21 cellular contexts compared by ENCODE assay signal in the genomic region with DNA sequence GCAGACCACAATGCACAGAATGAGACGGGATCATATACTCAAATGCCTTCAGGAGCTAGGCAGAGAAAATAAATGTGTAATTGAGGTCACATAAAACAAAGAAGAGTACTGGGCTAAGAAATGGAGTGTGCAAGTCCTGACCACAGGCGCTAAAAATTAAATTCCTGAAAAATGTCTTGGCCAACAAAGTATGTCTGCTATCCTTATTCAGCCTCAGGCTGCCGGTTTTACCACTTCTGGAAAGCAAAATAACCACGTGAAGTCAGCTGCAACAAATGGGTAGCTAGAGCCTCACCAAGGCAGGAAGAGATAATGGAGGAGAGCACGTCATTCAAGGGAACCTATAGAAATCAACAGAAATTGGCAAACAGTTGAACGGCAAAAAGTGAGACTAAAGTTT. TPM values are rescaled to one million over a fixed set of nuclear protein-coding genes. Genes with fewer than 3 reads are reported as not detected.
DNase-seq lines count a peak whose midpoint lies in the region; ATAC-seq, FAIRE-seq and TF ChIP-seq lines count a peak whose summit lies in the region.
"Had no signal": no experiment of that assay in that cellular context is flagged by ENCODE, and none has a peak within 500 bp of the region (broad histone marks: within the 10 kb centered on the region; RNA-seq: fewer than 3 reads in every experiment).

No MANE protein-coding gene starts in this region.

- no peak overlapping the region for H2AK5ac ChIP-seq in mesenchymal stem cell (ENCODE audit: low read length, severe bottlenecking)

- DNase-seq in AG08395 (ENCODE audit: low spot score) (peak; percentile 63), GM23248 (peak; percentile 55), astrocyte (ENCODE audit: low read depth) (peak; percentile 92), mesenchymal stem cell (no peak), mesenteric fat pad (ENCODE audit: low spot score) (no peak), small intestine (no peak)
- no peak for DNase-seq in natural killer cell treated with Interleukin-12 subunit alpha and Interleukin-12 subunit beta and Interleukin-15 and Interleukin-18, amount 100 ng/mL, for 72 hours (ENCODE audit: low spot score)
- DNase-seq: activated CD8-positive, alpha-beta T cell treated with anti-CD3 and anti-CD28 coated beads, Interleukin-2, amount 10 ng/mL, durations not matched to agents 7 days and 5 days; endodermal cell; left ventricle myocardium superior; naive B cell; NCI-H1105; NCI-H82; stimulated activated CD4-positive, alpha-beta T cell treated with anti-CD3 and anti-CD28 coated beads, Interleukin-15, amount 100 ng/mL, for 24 hours; WERI-Rb-1 had no signal

- H3K9me2 ChIP-seq in GM23248 (ENCODE audit: insufficient read depth), result no peaks in the 10 kb centered on the region

- H4K20me1 ChIP-seq in GM23248 (ENCODE audit: insufficient read depth), result no peaks in the 10 kb centered on the region
- no peaks in the 10 kb centered on the region for H4K20me1 ChIP-seq in astrocyte (ENCODE audit: insufficient read depth, low read length)

- no peak for ATAC-seq in GM21737 (IDR thresholded peaks at IDR 0.05; ENCODE audit: unreplicated experiment)
- no peak for ATAC-seq in natural killer cell treated with Interleukin-12 subunit alpha and Interleukin-12 subunit beta and Interleukin-15 and Interleukin-18, amount 100 ng/mL, for 72 hours
- ATAC-seq: activated CD8-positive, alpha-beta T cell treated with anti-CD3 and anti-CD28 coated beads, Interleukin-2, amount 10 ng/mL, durations not matched to agents 7 days and 5 days; left ventricle myocardium superior had no signal

- H3K23ac ChIP-seq in mesenchymal stem cell (ENCODE audit: low read length in 2 of 2), result peak overlapping the region in 1 of 2 experiments; percentile 40

- in situ Hi-C loops in GM23248 (cut with MboI), result no loop called here

- H3K4me2 ChIP-seq in GM23248 (ENCODE audit: unreplicated experiment) (no peak overlapping the region), astrocyte (ENCODE audit: low read length) (no peak overlapping the region), mesenchymal stem cell (ENCODE audit: low read length, poor library complexity, severe bottlenecking) (no peak overlapping the region)

- H3K4me1 ChIP-seq in GM23248 (ENCODE audit: insufficient read depth) (peaks cover 32% of the 10 kb centered on the region), astrocyte (ENCODE audit: insufficient read depth, low read length) (peaks cover 11% of the 10 kb centered on the region), mesenchymal stem cell (ENCODE audit: control insufficient read depth, insufficient read depth, low read depth, low read length) (peaks cover 2% of the 10 kb centered on the region), small intestine (ENCODE audit: control insufficient read depth in 2 of 2, insufficient read depth in 1 of 2, low read depth in 1 of 2, low read length in 1 of 2) (no peaks in the 10 kb centered on the region)

- no peaks in the 10 kb centered on the region for H3K27me3 ChIP-seq in GM23248 (replicated peaks; ENCODE audit: insufficient read depth)
- H3K27me3 ChIP-seq in astrocyte (ENCODE audit: insufficient read depth, low read length), result no peaks in the 10 kb centered on the region
- no peaks in the 10 kb centered on the region for H3K27me3 ChIP-seq in mesenchymal stem cell (ENCODE audit: control insufficient read depth in 1 of 2, insufficient read depth in 1 of 2, low read length in 2 of 2)
- peaks cover 0 to 3% of the 10 kb centered on the region in 2 donors for H3K27me3 ChIP-seq in small intestine (ENCODE audit: control insufficient read depth in 2 of 2, insufficient read depth in 2 of 2, low read length in 2 of 2)

- H3K4me3 Mint-ChIP-seq in astrocyte (ENCODE audit: unreplicated experiment), result peak overlapping the region; percentile 36
- H3K4me3 Mint-ChIP-seq in natural killer cell treated with Interleukin-12 subunit alpha and Interleukin-12 subunit beta and Interleukin-15 and Interleukin-18, amount 100 ng/mL, for 72 hours, result no peak overlapping the region
- H3K4me3 Mint-ChIP-seq: activated CD8-positive, alpha-beta T cell treated with anti-CD3 and anti-CD28 coated beads, Interleukin-2, amount 10 ng/mL, durations not matched to agents 7 days and 5 days; central memory CD8-positive, alpha-beta T cell; endodermal cell; stimulated activated naive CD8-positive, alpha-beta T cell treated with anti-CD3 and anti-CD28 coated beads, Interleukin-15, Interleukin-2, amounts not matched to agents 100 ng/mL and 50 ng/mL, for 24 hours had no signal

- H3K9ac ChIP-seq in GM23248 (no peak overlapping the region), astrocyte (ENCODE audit: low read length) (no peak overlapping the region), mesenchymal stem cell (ENCODE audit: low read length) (no peak overlapping the region)

- H3K27ac Mint-ChIP-seq in astrocyte (ENCODE audit: unreplicated experiment), result no peak overlapping the region
- H3K27ac Mint-ChIP-seq in natural killer cell treated with Interleukin-12 subunit alpha and Interleukin-12 subunit beta and Interleukin-15 and Interleukin-18, amount 100 ng/mL, for 72 hours, result no peak overlapping the region
- H3K27ac Mint-ChIP-seq: activated CD8-positive, alpha-beta T cell treated with anti-CD3 and anti-CD28 coated beads, Interleukin-2, amount 10 ng/mL, durations not matched to agents 7 days and 5 days; endodermal cell; stimulated activated naive CD8-positive, alpha-beta T cell treated with anti-CD3 and anti-CD28 coated beads, Interleukin-15, Interleukin-2, amounts not matched to agents 100 ng/mL and 50 ng/mL, for 24 hours had no signal

- no peak for TF ChIP-seq CTCF in astrocyte (IDR thresholded peaks at IDR 0.05; ENCODE audit: insufficient read depth, low read depth, low read length)

- H3K79me2 ChIP-seq in GM23248 (ENCODE audit: insufficient read depth) (no peaks in the 10 kb centered on the region), astrocyte (ENCODE audit: insufficient read depth, low read length) (no peaks in the 10 kb centered on the region)

- FAIRE-seq in astrocyte (lab: Jason Lieb, UNC), result no peak
- no peak for FAIRE-seq in small intestine (lab: Jason Lieb, UNC)
- FAIRE-seq: frontal cortex, GM18507, urothelium cell line had no signal

- H3K79me1 ChIP-seq in mesenchymal stem cell (replicated peaks; ENCODE audit: low read length, poor library complexity, severe bottlenecking), result peaks cover 5% of the 10 kb centered on the region

- no peaks in the 10 kb centered on the region for H3K36me3 Mint-ChIP-seq in astrocyte (ENCODE audit: low read depth, unreplicated experiment)
- no peaks in the 10 kb centered on the region for H3K36me3 Mint-ChIP-seq in natural killer cell treated with Interleukin-12 subunit alpha and Interleukin-12 subunit beta and Interleukin-15 and Interleukin-18, amount 100 ng/mL, for 72 hours

- peaks cover 35% of the 10 kb centered on the region for H3F3A ChIP-seq in GM23248 (ENCODE audit: insufficient read depth)

- H3K9me3 ChIP-seq in GM23248 (ENCODE audit: low read depth) (no peaks in the 10 kb centered on the region), astrocyte (ENCODE audit: insufficient read depth, low read depth, low read length) (no peaks in the 10 kb centered on the region), mesenchymal stem cell (ENCODE audit: control insufficient read depth, low read length) (no peaks in the 10 kb centered on the region), small intestine (ENCODE audit: control insufficient read depth, low read depth) (no peaks in the 10 kb centered on the region)

- H3K4me1 Mint-ChIP-seq in astrocyte (ENCODE audit: low read depth, unreplicated experiment), result peaks cover 29% of the 10 kb centered on the region
- peaks cover 5 to 8% of the 10 kb centered on the region in 2 donors for H3K4me1 Mint-ChIP-seq in natural killer cell treated with Interleukin-12 subunit alpha and Interleukin-12 subunit beta and Interleukin-15 and Interleukin-18, amount 100 ng/mL, for 72 hours (ENCODE audit: low read depth in 2 of 2)

- no peak overlapping the region for H2BK5ac ChIP-seq in mesenchymal stem cell (ENCODE audit: low read depth, low read length, poor library complexity, severe bottlenecking)

- no peak overlapping the region for H4K91ac ChIP-seq in mesenchymal stem cell (ENCODE audit: low read length)

- no peaks in the 10 kb centered on the region for H3K36me3 ChIP-seq in GM23248 (ENCODE audit: low read depth)
- no peaks in the 10 kb centered on the region for H3K36me3 ChIP-seq in astrocyte (ENCODE audit: insufficient read depth, low read length)
- H3K36me3 ChIP-seq in mesenchymal stem cell (ENCODE audit: control insufficient read depth in 1 of 2, insufficient read depth in 2 of 2, low read depth in 1 of 2, low read length in 2 of 2), result peaks cover 0 to 9% of the 10 kb centered on the region in 2 experiments
- no peaks in the 10 kb centered on the region for H3K36me3 ChIP-seq in small intestine (ENCODE audit: control insufficient read depth in 2 of 2, insufficient read depth in 2 of 2, low read length in 2 of 2)
- H3K36me3 ChIP-seq: WERI-Rb-1 had no signal

- no peak overlapping the region for H2AFZ ChIP-seq in GM23248
- no peak overlapping the region for H2AFZ ChIP-seq in astrocyte (ENCODE audit: low read depth, low read length)
- no peak overlapping the region for H2AFZ ChIP-seq in mesenchymal stem cell (ENCODE audit: low read depth, low read length)

- no peak overlapping the region for H2BK12ac ChIP-seq in mesenchymal stem cell (ENCODE audit: low read length in 2 of 2)

- H3K9me3 Mint-ChIP-seq in astrocyte (ENCODE audit: unreplicated experiment), result no peaks in the 10 kb centered on the region
- no peaks in the 10 kb centered on the region for H3K9me3 Mint-ChIP-seq in natural killer cell treated with Interleukin-12 subunit alpha and Interleukin-12 subunit beta and Interleukin-15 and Interleukin-18, amount 100 ng/mL, for 72 hours
- H3K9me3 Mint-ChIP-seq: central memory CD8-positive, alpha-beta T cell; endodermal cell; stimulated activated naive CD8-positive, alpha-beta T cell treated with anti-CD3 and anti-CD28 coated beads, Interleukin-15, Interleukin-2, amounts not matched to agents 100 ng/mL and 50 ng/mL, for 24 hours had no signal

- no peak overlapping the region for H4K8ac ChIP-seq in mesenchymal stem cell (ENCODE audit: low read length)

- no peak overlapping the region for H3K14ac ChIP-seq in mesenchymal stem cell (ENCODE audit: low read length in 2 of 2)

- H2BK120ac ChIP-seq in mesenchymal stem cell (ENCODE audit: low read depth, low read length), result no peak overlapping the region

- no peak overlapping the region for H2BK15ac ChIP-seq in mesenchymal stem cell (ENCODE audit: low read depth, poor library complexity, severe bottlenecking)

- whole genome bisulfite sequencing in GM23248 (ENCODE audit: low coverage in 1 of 2, low lambda C conversion rate in 2 of 2, missing lambda C conversion rate in 2 of 2), 2 experiments, result 82 to 83% methylated on average over 6 of the region's 6 CpGs
- WGBS in mesenchymal stem cell, result 70% methylated on average over 6 of the region's 6 CpGs
- 80 to 87% (median 86%) methylated on average over 6 of the region's 6 CpGs for WGBS in small intestine, 3 donors

- no peaks in the 10 kb centered on the region for H3K27me3 Mint-ChIP-seq in astrocyte (ENCODE audit: low read depth, unreplicated experiment)
- H3K27me3 Mint-ChIP-seq in natural killer cell treated with Interleukin-12 subunit alpha and Interleukin-12 subunit beta and Interleukin-15 and Interleukin-18, amount 100 ng/mL, for 72 hours, result peaks cover 27% of the 10 kb centered on the region in 2 donors

- H3K4ac ChIP-seq in mesenchymal stem cell (ENCODE audit: low read depth in 1 of 2, low read length in 2 of 2), result no peak overlapping the region

- no peak overlapping the region for H3K4me3 ChIP-seq in GM23248
- H3K4me3 ChIP-seq in astrocyte (ENCODE audit: insufficient read depth, low read depth, low read length), result no peak overlapping the region
- H3K4me3 ChIP-seq in mesenchymal stem cell (ENCODE audit: insufficient read depth in 1 of 2, low read depth in 1 of 2, low read length in 2 of 2), result no peak overlapping the region
- no peak overlapping the region for H3K4me3 ChIP-seq in small intestine (ENCODE audit: low read depth in 1 of 2, low read length in 2 of 2)

- H3K27ac ChIP-seq in GM23248 (no peak overlapping the region), astrocyte (ENCODE audit: low read depth, low read length) (no peak overlapping the region), mesenchymal stem cell (ENCODE audit: low read length, poor library complexity, severe bottlenecking) (peak overlapping the region; percentile 14), small intestine (ENCODE audit: low read depth in 1 of 2, low read length in 1 of 2) (no peak overlapping the region)
- H3K27ac ChIP-seq: WERI-Rb-1 had no signal

- no peak overlapping the region for H3K18ac ChIP-seq in mesenchymal stem cell (ENCODE audit: low read depth in 1 of 2, low read length in 2 of 2)

RNA-seq across cellular contexts. Expression of gene PYGL, which starts 3.1 kb away (rescaled TPM):
- 42.6 and 52.6 TPM in 2 replicates for total RNA-seq in GM23248 (2014; rRNA removed; shearing (Covaris generic))
- polyA plus RNA-seq in GM23248 (2016; fragmentation: Nextera tagmentation; extraction: Ambion mirVana) (55.8 and 56.2 TPM in 2 replicates), small intestine (1 to 10 TPM in 2 of 3 donors, under 1 TPM in 1; 0.89 to 8.7 (median 7.0) TPM)
- total RNA-seq in astrocyte (97.6 and 104 TPM in 2 replicates), mesenteric fat pad (174 TPM)
- polyA plus RNA-seq in mesenchymal stem cell (2013, experiment 1 of 2), result 30.1 TPM
- polyA plus RNA-seq in mesenchymal stem cell (2013, experiment 2 of 2), result 30.8 TPM
- 1 to 10 TPM in 1 of 2 donors, under 1 TPM in 1; 0.62 to 2.3 TPM for total RNA-seq in natural killer cell treated with Interleukin-12 subunit alpha and Interleukin-12 subunit beta and Interleukin-15 and Interleukin-18, amount 100 ng/mL, for 72 hours
- total RNA-seq: activated CD8-positive, alpha-beta T cell treated with anti-CD3 and anti-CD28 coated beads, Interleukin-2, amount 10 ng/mL, durations not matched to agents 7 days and 5 days had no signal

Comparison
In these comparisons a context has a peak if more than half of its experiments do, and no peak if none do; other contexts are left out.
1. DNase-seq: peak in AG08395 (single experiment), GM23248 (single experiment) and astrocyte (single experiment); none in mesenchymal stem cell (single experiment), natural killer cell treated with Interleukin-12 subunit alpha and Interleukin-12 subunit beta and Interleukin-15 and Interleukin-18, amount 100 ng/mL, for 72 hours (single experiment), mesenteric fat pad (single experiment) and small intestine (single experiment).
2. RNA of gene PYGL, which starts 3.1 kb away (total RNA-seq): 174 TPM in mesenteric fat pad (single experiment), 97.6 to 104 TPM in astrocyte and 42.6 to 52.6 TPM in GM23248; 0.62 to 2.3 TPM in natural killer cell treated with Interleukin-12 subunit alpha and Interleukin-12 subunit beta and Interleukin-15 and Interleukin-18, amount 100 ng/mL, for 72 hours; every median in the first group is over 10 times any median in the second.